1 cellular context compared by ENCODE assay signal in the genomic region with DNA sequence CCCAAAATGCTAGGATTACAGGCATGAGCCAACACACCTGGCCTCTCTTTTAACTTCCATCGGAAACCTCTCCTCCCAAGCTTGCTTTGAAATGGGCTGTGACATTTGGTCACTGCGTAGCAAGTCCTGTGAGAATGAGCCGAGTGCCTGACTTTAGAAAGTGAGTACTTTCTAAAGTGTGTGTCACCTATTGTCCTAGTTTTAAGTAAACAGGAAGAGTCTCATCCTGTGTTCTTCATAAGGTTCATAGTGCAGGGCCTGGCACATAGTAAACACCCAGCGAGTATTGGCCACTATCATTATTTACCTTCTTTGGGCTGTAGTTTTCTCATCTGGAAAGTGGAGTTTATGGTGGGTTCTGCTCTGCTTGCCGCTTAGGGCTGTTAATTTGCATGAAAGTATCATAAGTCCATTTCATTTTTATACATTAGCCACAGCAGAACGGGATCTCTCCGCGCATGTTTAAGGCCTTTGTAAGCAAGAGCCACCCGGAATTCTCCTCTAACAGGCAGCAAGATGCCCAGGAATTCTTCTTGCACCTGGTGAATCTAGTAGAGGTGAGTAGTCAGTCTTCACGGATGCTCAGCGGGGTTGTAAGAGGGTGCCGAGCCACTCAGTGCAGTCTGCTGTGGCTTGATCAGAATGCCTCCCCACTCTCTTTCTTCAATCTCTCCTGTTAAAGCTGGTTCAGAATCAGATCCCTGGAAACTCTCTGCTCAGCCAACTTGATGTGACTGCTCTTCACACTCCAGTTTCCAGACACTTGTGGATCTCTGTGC.
TF ChIP-seq lines count a peak whose summit lies in the region.

No MANE protein-coding gene starts in this region.

TF ChIP-seq in HepG2, 621 proteins besides CTCF, POLR2A, EP300 and RAD21 (continued from another document and continues in another):
- TF ChIP-seq PHF21A (CRISPR knock-in tag; IDR thresholded peaks at IDR 0.05): peak; percentile 70
- no peak for TF ChIP-seq EED (CRISPR knock-in tag; IDR thresholded peaks at IDR 0.05)
- TF ChIP-seq NFKBIZ (CRISPR knock-in tag; IDR thresholded peaks at IDR 0.05): peak; percentile 76
- no peak for TF ChIP-seq ZNF552 (CRISPR knock-in tag; IDR thresholded peaks at IDR 0.05; ENCODE audit: borderline replicate concordance)
- TF ChIP-seq ZNF382 (CRISPR knock-in tag; IDR thresholded peaks at IDR 0.05; ENCODE audit: borderline replicate concordance): no peak
- peak; percentile 92 for TF ChIP-seq RXRB (CRISPR knock-in tag; IDR thresholded peaks at IDR 0.05; ENCODE audit: borderline replicate concordance)
- no peak for TF ChIP-seq GABPA (IDR thresholded peaks at IDR 0.05; ENCODE audit: low read depth, low read length)
- peak; percentile 62 for TF ChIP-seq GABPA (CRISPR knock-in tag; IDR thresholded peaks at IDR 0.05; ENCODE audit: low read depth)
- TF ChIP-seq RXRA (CRISPR knock-in tag; IDR thresholded peaks at IDR 0.05): no peak; the same call in 1 of the 2 replicates
- TF ChIP-seq, protein P1, sequence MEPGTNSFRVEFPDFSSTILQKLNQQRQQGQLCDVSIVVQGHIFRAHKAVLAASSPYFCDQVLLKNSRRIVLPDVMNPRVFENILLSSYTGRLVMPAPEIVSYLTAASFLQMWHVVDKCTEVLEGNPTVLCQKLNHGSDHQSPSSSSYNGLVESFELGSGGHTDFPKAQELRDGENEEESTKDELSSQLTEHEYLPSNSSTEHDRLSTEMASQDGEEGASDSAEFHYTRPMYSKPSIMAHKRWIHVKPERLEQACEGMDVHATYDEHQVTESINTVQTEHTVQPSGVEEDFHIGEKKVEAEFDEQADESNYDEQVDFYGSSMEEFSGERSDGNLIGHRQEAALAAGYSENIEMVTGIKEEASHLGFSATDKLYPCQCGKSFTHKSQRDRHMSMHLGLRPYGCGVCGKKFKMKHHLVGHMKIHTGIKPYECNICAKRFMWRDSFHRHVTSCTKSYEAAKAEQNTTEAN (CRISPR knock-in tag; conservative IDR thresholded peaks at IDR 0.05): peak; percentile 85
- TF ChIP-seq, protein P2, sequence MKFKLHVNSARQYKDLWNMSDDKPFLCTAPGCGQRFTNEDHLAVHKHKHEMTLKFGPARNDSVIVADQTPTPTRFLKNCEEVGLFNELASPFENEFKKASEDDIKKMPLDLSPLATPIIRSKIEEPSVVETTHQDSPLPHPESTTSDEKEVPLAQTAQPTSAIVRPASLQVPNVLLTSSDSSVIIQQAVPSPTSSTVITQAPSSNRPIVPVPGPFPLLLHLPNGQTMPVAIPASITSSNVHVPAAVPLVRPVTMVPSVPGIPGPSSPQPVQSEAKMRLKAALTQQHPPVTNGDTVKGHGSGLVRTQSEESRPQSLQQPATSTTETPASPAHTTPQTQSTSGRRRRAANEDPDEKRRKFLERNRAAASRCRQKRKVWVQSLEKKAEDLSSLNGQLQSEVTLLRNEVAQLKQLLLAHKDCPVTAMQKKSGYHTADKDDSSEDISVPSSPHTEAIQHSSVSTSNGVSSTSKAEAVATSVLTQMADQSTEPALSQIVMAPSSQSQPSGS (CRISPR knock-in tag; IDR thresholded peaks at IDR 0.05): peak; percentile 56; the same call in 1 of the 2 replicates
- 0 out of 2 replicates have a peak, but pooled peaks have one; percentile 15 for TF ChIP-seq ZNF24 (IDR thresholded peaks at IDR 0.05)
- peak; percentile 68; the same call in 1 of the 2 replicates for TF ChIP-seq ZNF292 (CRISPR knock-in tag; IDR thresholded peaks at IDR 0.05; ENCODE audit: borderline replicate concordance, low read depth)
- peak; percentile 84; the same call in 1 of the 2 replicates for TF ChIP-seq ZKSCAN8 (CRISPR knock-in tag; IDR thresholded peaks at IDR 0.05; ENCODE audit: borderline replicate concordance)
- no peak for TF ChIP-seq CHD2 (IDR thresholded peaks at IDR 0.05; ENCODE audit: low read depth, low read length)
- TF ChIP-seq NFKB2 (CRISPR knock-in tag; IDR thresholded peaks at IDR 0.05; ENCODE audit: borderline replicate concordance): 0 out of 2 replicates have a peak, but pooled peaks have one; percentile 16
- TF ChIP-seq, protein P3, sequence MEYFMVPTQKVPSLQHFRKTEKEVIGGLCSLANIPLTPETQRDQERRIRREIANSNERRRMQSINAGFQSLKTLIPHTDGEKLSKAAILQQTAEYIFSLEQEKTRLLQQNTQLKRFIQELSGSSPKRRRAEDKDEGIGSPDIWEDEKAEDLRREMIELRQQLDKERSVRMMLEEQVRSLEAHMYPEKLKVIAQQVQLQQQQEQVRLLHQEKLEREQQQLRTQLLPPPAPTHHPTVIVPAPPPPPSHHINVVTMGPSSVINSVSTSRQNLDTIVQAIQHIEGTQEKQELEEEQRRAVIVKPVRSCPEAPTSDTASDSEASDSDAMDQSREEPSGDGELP (IDR thresholded peaks at IDR 0.05; ENCODE audit: borderline replicate concordance, low read depth): peak; percentile 47; the same call in 1 of the 2 replicates
- peak; percentile 48; the same call in 1 of the 2 replicates for TF ChIP-seq MEIS1 (CRISPR knock-in tag; IDR thresholded peaks at IDR 0.05; ENCODE audit: borderline replicate concordance)
- 0 out of 2 replicates have a peak, but pooled peaks have one; percentile 33 for TF ChIP-seq ZMYM2 (CRISPR knock-in tag; IDR thresholded peaks at IDR 0.05)
- TF ChIP-seq IKZF4 (CRISPR knock-in tag; IDR thresholded peaks at IDR 0.05; ENCODE audit: borderline replicate concordance, low read depth, not compliant biosample characterization): no peak
- TF ChIP-seq ZNF550 (CRISPR knock-in tag; IDR thresholded peaks at IDR 0.05; ENCODE audit: borderline replicate concordance): no peak
- no peak; the same call in 1 of the 2 replicates for TF ChIP-seq TBX3 (IDR thresholded peaks at IDR 0.05; ENCODE audit: borderline replicate concordance)
- peak; percentile 25; the same call in 1 of the 2 replicates for TF ChIP-seq GABPB1 (CRISPR knock-in tag; IDR thresholded peaks at IDR 0.05)
- no peak for TF ChIP-seq NFE2L2 (IDR thresholded peaks at IDR 0.05; ENCODE audit: low read length)
- no peak for TF ChIP-seq RARG (CRISPR knock-in tag; IDR thresholded peaks at IDR 0.05; ENCODE audit: low read depth)
- peak; percentile 100 for TF ChIP-seq SOX5 (CRISPR knock-in tag; IDR thresholded peaks at IDR 0.05; ENCODE audit: borderline replicate concordance)
- no peak for TF ChIP-seq ZNF326 (CRISPR knock-in tag; IDR thresholded peaks at IDR 0.05; ENCODE audit: borderline replicate concordance)
- TF ChIP-seq WIZ (CRISPR knock-in tag; IDR thresholded peaks at IDR 0.05): no peak
- TF ChIP-seq AGO1 (IDR thresholded peaks at IDR 0.05; ENCODE audit: low read depth, low read length, poor library complexity, severe bottlenecking): no peak
- TF ChIP-seq PRPF4 (IDR thresholded peaks at IDR 0.05; ENCODE audit: low read depth, low read length, poor library complexity, severe bottlenecking): no peak
- TF ChIP-seq, protein P4, sequence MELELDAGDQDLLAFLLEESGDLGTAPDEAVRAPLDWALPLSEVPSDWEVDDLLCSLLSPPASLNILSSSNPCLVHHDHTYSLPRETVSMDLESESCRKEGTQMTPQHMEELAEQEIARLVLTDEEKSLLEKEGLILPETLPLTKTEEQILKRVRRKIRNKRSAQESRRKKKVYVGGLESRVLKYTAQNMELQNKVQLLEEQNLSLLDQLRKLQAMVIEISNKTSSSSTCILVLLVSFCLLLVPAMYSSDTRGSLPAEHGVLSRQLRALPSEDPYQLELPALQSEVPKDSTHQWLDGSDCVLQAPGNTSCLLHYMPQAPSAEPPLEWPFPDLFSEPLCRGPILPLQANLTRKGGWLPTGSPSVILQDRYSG (CRISPR knock-in tag; IDR thresholded peaks at IDR 0.05): 0 out of 2 replicates have a peak, but pooled peaks have one; percentile 45
- TF ChIP-seq, protein P5, sequence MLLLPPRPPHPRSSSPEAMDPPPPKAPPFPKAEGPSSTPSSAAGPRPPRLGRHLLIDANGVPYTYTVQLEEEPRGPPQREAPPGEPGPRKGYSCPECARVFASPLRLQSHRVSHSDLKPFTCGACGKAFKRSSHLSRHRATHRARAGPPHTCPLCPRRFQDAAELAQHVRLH (CRISPR knock-in tag; IDR thresholded peaks at IDR 0.05; ENCODE audit: borderline replicate concordance, low read depth): no peak
- peak; percentile 92 for TF ChIP-seq PPARG (CRISPR knock-in tag; conservative IDR thresholded peaks at IDR 0.05)
- TF ChIP-seq ZNF724P (CRISPR knock-in tag; IDR thresholded peaks at IDR 0.05; ENCODE audit: borderline replicate concordance): no peak
- TF ChIP-seq ZNF773 (CRISPR knock-in tag; IDR thresholded peaks at IDR 0.05; ENCODE audit: borderline replicate concordance): no peak
- no peak for TF ChIP-seq HMG20B (CRISPR knock-in tag; conservative IDR thresholded peaks at IDR 0.05)
- TF ChIP-seq, protein P6, sequence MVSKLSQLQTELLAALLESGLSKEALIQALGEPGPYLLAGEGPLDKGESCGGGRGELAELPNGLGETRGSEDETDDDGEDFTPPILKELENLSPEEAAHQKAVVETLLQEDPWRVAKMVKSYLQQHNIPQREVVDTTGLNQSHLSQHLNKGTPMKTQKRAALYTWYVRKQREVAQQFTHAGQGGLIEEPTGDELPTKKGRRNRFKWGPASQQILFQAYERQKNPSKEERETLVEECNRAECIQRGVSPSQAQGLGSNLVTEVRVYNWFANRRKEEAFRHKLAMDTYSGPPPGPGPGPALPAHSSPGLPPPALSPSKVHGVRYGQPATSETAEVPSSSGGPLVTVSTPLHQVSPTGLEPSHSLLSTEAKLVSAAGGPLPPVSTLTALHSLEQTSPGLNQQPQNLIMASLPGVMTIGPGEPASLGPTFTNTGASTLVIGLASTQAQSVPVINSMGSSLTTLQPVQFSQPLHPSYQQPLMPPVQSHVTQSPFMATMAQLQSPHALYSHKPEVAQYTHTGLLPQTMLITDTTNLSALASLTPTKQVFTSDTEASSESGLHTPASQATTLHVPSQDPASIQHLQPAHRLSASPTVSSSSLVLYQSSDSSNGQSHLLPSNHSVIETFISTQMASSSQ (IDR thresholded peaks at IDR 0.05; ENCODE audit: low read depth): no peak
- TF ChIP-seq, protein P6 (CRISPR knock-in tag; IDR thresholded peaks at IDR 0.05; ENCODE audit: borderline replicate concordance): no peak; the same call in 1 of the 2 replicates
- peak; percentile 73; the same call in 1 of the 2 replicates for TF ChIP-seq HNF4G (IDR thresholded peaks at IDR 0.05; ENCODE audit: borderline replicate concordance, low read depth, low read length)
- TF ChIP-seq HNF4G (CRISPR knock-in tag; IDR thresholded peaks at IDR 0.05; ENCODE audit: borderline replicate concordance, low read depth): peak; percentile 88; the same call in 1 of the 2 replicates
- TF ChIP-seq PCBP2 (optimal IDR thresholded peaks at IDR 0.05; ENCODE audit: low read depth, low read length, poor library complexity, severe bottlenecking): no peak
- TF ChIP-seq ZBTB20 (CRISPR knock-in tag; IDR thresholded peaks at IDR 0.05; ENCODE audit: borderline replicate concordance, low read depth): peak; percentile 88; the same call in 1 of the 2 replicates
- TF ChIP-seq ELF1 (CRISPR knock-in tag; IDR thresholded peaks at IDR 0.05): peak; percentile 75
- peak; percentile 84; the same call in 1 of the 2 replicates for TF ChIP-seq MIER3 (CRISPR knock-in tag; IDR thresholded peaks at IDR 0.05; ENCODE audit: borderline replicate concordance)
- peak; percentile 81 for TF ChIP-seq MEF2D (CRISPR knock-in tag; IDR thresholded peaks at IDR 0.05)
- 0 out of 2 replicates have a peak, but pooled peaks have one; percentile 47 for TF ChIP-seq ZNF367 (CRISPR knock-in tag; IDR thresholded peaks at IDR 0.05; ENCODE audit: borderline replicate concordance)
- TF ChIP-seq, protein P7, sequence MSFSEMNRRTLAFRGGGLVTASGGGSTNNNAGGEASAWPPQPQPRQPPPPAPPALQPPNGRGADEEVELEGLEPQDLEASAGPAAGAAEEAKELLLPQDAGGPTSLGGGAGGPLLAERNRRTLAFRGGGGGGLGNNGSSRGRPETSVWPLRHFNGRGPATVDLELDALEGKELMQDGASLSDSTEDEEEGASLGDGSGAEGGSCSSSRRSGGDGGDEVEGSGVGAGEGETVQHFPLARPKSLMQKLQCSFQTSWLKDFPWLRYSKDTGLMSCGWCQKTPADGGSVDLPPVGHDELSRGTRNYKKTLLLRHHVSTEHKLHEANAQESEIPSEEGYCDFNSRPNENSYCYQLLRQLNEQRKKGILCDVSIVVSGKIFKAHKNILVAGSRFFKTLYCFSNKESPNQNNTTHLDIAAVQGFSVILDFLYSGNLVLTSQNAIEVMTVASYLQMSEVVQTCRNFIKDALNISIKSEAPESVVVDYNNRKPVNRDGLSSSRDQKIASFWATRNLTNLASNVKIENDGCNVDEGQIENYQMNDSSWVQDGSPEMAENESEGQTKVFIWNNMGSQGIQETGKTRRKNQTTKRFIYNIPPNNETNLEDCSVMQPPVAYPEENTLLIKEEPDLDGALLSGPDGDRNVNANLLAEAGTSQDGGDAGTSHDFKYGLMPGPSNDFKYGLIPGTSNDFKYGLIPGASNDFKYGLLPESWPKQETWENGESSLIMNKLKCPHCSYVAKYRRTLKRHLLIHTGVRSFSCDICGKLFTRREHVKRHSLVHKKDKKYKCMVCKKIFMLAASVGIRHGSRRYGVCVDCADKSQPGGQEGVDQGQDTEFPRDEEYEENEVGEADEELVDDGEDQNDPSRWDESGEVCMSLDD (CRISPR knock-in tag; IDR thresholded peaks at IDR 0.05; ENCODE audit: borderline replicate concordance): no peak
- TF ChIP-seq, protein P8, sequence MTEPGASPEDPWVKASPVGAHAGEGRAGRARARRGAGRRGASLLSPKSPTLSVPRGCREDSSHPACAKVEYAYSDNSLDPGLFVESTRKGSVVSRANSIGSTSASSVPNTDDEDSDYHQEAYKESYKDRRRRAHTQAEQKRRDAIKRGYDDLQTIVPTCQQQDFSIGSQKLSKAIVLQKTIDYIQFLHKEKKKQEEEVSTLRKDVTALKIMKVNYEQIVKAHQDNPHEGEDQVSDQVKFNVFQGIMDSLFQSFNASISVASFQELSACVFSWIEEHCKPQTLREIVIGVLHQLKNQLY (CRISPR knock-in tag; IDR thresholded peaks at IDR 0.05): peak; percentile 69; the same call in 1 of the 2 replicates
- TF ChIP-seq ZNF501 (CRISPR knock-in tag; IDR thresholded peaks at IDR 0.05): no peak; the same call in none of the 2 replicates
- TF ChIP-seq ZNF7 (CRISPR knock-in tag; IDR thresholded peaks at IDR 0.05): no peak
- no peak for TF ChIP-seq ZNF605 (CRISPR knock-in tag; IDR thresholded peaks at IDR 0.05)
